11 cellular contexts compared by ENCODE assay signal in the genomic region with DNA sequence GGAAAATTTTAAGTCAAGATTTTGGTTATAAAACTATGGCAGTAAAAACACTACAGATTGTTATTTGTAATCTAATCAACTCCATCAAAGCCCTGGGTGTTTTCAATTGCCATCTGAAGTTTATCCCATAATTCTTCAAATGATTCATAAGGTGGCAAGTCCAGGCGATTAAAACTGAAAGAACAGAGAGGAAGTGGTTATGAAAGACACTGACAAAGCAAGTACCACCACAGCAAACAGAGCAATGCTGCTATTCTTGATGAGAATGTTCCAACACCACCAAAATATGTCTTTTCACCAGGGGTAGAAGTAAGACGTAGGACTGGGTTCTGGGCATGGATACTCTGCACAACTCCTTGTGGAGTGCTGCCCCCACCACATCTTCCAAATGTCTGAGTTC.
DNase-seq lines count a peak whose midpoint lies in the region; ATAC-seq lines count a peak whose summit lies in the region.
"Had no signal": no experiment of that assay in that cellular context is flagged by ENCODE, and none has a peak within 500 bp of the region (broad histone marks: within the 10 kb centered on the region; RNA-seq: fewer than 3 reads in every experiment).

No MANE protein-coding gene starts in this region.

- no peaks in the 10 kb centered on the region for H3K79me1 ChIP-seq in mesendoderm (ENCODE audit: low read length)

- H3K9me3 Mint-ChIP-seq in T-helper 2 cell treated with Interferon-gamma antibody and Interleukin-4, amounts not matched to agents 5 μg/mL and 100 μg/mL, for 36 hours: no peaks in the 10 kb centered on the region

- no peak overlapping the region for H2AK5ac ChIP-seq in mesendoderm (ENCODE audit: low read length)

- H3K79me2 ChIP-seq in mesendoderm (ENCODE audit: control insufficient read depth, insufficient read depth, low read length): no peaks in the 10 kb centered on the region

- no peaks in the 10 kb centered on the region for H3K27me3 ChIP-seq in BLaER1 treated with 17β-estradiol and CSF1 and Interleukin-3, amounts not matched to agents 10 nM and 100 nM
- no peaks in the 10 kb centered on the region for H3K27me3 ChIP-seq in mesendoderm (ENCODE audit: insufficient read depth, low read length, poor library complexity)
- H3K27me3 ChIP-seq: BLaER1 had no signal

- H4K5ac ChIP-seq in mesendoderm (ENCODE audit: low read length): no peak overlapping the region

- H4K8ac ChIP-seq in mesendoderm (ENCODE audit: low read depth, low read length): no peak overlapping the region

- WGBS in mesendoderm (ENCODE audit: extremely low coverage, insufficient coverage, low lambda C conversion rate): no CpG with 5 or more reads among the region's 2 CpGs

- H3K4ac ChIP-seq in mesendoderm (ENCODE audit: low read depth, low read length): no peak overlapping the region

- no peak overlapping the region for H3K4me3 ChIP-seq in BLaER1 treated with 17β-estradiol and CSF1 and Interleukin-3, amounts not matched to agents 10 nM and 100 nM
- no peak overlapping the region for H3K4me3 ChIP-seq in mesendoderm (ENCODE audit: low read length)
- H3K4me3 ChIP-seq: BLaER1 had no signal

- H3K4me2 ChIP-seq in BLaER1 treated with 17β-estradiol and CSF1 and Interleukin-3, amounts not matched to agents 10 nM and 100 nM: peak overlapping the region in 7 of 11 experiments; percentile 30 to 86 (median 68); a peak in 12 of 22 replicates
- no peak overlapping the region for H3K4me2 ChIP-seq in mesendoderm (ENCODE audit: low read length)
- H3K4me2 ChIP-seq: BLaER1 had no signal

- peak; percentile 52 for ATAC-seq in GM19023 (IDR thresholded peaks at IDR 0.05; ENCODE audit: unreplicated experiment)
- ATAC-seq in HG03175 (IDR thresholded peaks at IDR 0.05; ENCODE audit: unreplicated experiment): peak; percentile 51

- H3K9me3 ChIP-seq in BLaER1 treated with 17β-estradiol and CSF1 and Interleukin-3, amounts not matched to agents 10 nM and 100 nM (replicated peaks in 1 of 11): no peaks in the 10 kb centered on the region
- H3K9me3 ChIP-seq: BLaER1 had no signal

- H3K27ac Mint-ChIP-seq in T-helper 2 cell treated with Interferon-gamma antibody and Interleukin-4, amounts not matched to agents 5 μg/mL and 100 μg/mL, for 36 hours: peak overlapping the region; percentile 38

- H3K27me3 Mint-ChIP-seq in T-helper 2 cell treated with Interferon-gamma antibody and Interleukin-4, amounts not matched to agents 5 μg/mL and 100 μg/mL, for 36 hours (ENCODE audit: low read depth): no peaks in the 10 kb centered on the region

- no peak overlapping the region for H2BK5ac ChIP-seq in mesendoderm (ENCODE audit: low read length)

- H3K4me1 Mint-ChIP-seq in T-helper 2 cell treated with Interferon-gamma antibody and Interleukin-4, amounts not matched to agents 5 μg/mL and 100 μg/mL, for 36 hours (ENCODE audit: low read depth): peaks cover 29% of the 10 kb centered on the region

- H3K18ac ChIP-seq in mesendoderm (ENCODE audit: low read length): no peak overlapping the region

- peak overlapping the region in 5 of 11 experiments; percentile 15 to 69 (median 51); a peak in 8 of 22 replicates for H3K27ac ChIP-seq in BLaER1 treated with 17β-estradiol and CSF1 and Interleukin-3, amounts not matched to agents 10 nM and 100 nM
- no peak overlapping the region for H3K27ac ChIP-seq in mesendoderm (ENCODE audit: low read depth, low read length)
- H3K27ac ChIP-seq: BLaER1, VCaP had no signal

- peaks cover 0 to 20% (median 10%) of the 10 kb centered on the region in 10 experiments; a peak in 12 of 20 replicates for H3K4me1 ChIP-seq in BLaER1 treated with 17β-estradiol and CSF1 and Interleukin-3, amounts not matched to agents 10 nM and 100 nM
- H3K4me1 ChIP-seq in mesendoderm (ENCODE audit: control insufficient read depth, low read depth, low read length): no peaks in the 10 kb centered on the region
- H3K4me1 ChIP-seq: BLaER1 had no signal

- DNase-seq in T-helper 2 cell treated with Interferon-gamma antibody and Interleukin-4, amounts not matched to agents 5 μg/mL and 100 μg/mL, for 36 hours (ENCODE audit: low spot score): peak; percentile 46
- DNase-seq in effector CD4-positive, alpha-beta T cell: no peak
- DNase-seq in germinal center (ENCODE audit: low spot score): no peak
- no peak for DNase-seq in mesendoderm
- no peak for DNase-seq in dermis blood vessel endothelial cell
- DNase-seq: NCI-H446 treated with DMSO at 0.1 percent for 48 hours had no signal

- no peaks in the 10 kb centered on the region for H3K36me3 Mint-ChIP-seq in T-helper 2 cell treated with Interferon-gamma antibody and Interleukin-4, amounts not matched to agents 5 μg/mL and 100 μg/mL, for 36 hours (ENCODE audit: low read depth)

- no peak overlapping the region for H2BK120ac ChIP-seq in mesendoderm (ENCODE audit: low read depth, low read length)

- H3K36me3 ChIP-seq in BLaER1 treated with 17β-estradiol and CSF1 and Interleukin-3, amounts not matched to agents 10 nM and 100 nM: peaks cover 0 to 36% (median 20%) of the 10 kb centered on the region in 11 experiments; a peak in 19 of 22 replicates
- H3K36me3 ChIP-seq in mesendoderm (ENCODE audit: control insufficient read depth, insufficient read depth, low read length): no peaks in the 10 kb centered on the region

- no peak overlapping the region for H2BK15ac ChIP-seq in mesendoderm (replicated peaks; ENCODE audit: low read depth)

- H3K4me3 Mint-ChIP-seq in T-helper 2 cell treated with Interferon-gamma antibody and Interleukin-4, amounts not matched to agents 5 μg/mL and 100 μg/mL, for 36 hours: peak overlapping the region; percentile 41

- H3K23ac ChIP-seq in mesendoderm (ENCODE audit: low read length): no peak overlapping the region

- no peak overlapping the region for H3K56ac ChIP-seq in mesendoderm (ENCODE audit: low read length)

- H4K20me1 ChIP-seq in BLaER1 treated with 17β-estradiol and CSF1 and Interleukin-3, amounts not matched to agents 10 nM and 100 nM: no peaks in the 10 kb centered on the region
- H4K20me1 ChIP-seq: BLaER1 had no signal

- peak overlapping the region in 3 of 11 experiments; percentile 12 to 32 (median 28); a peak in 2 of 22 replicates for H3K9ac ChIP-seq in BLaER1 treated with 17β-estradiol and CSF1 and Interleukin-3, amounts not matched to agents 10 nM and 100 nM
- no peak overlapping the region for H3K9ac ChIP-seq in mesendoderm (ENCODE audit: low read length)
- H3K9ac ChIP-seq: BLaER1 had no signal
